Comparison of ENCODE assay signal across 2 cellular contexts in genomic region chr6:91534614-91535013, GRCh38.
TF ChIP-seq lines count a peak whose summit lies in the region.

No MANE protein-coding gene starts in this region.

TF ChIP-seq in IMR-90, 13 proteins besides CTCF, POLR2A, EP300 and RAD21 (continued from another document):
- TF ChIP-seq BHLHE40 (IDR thresholded peaks at IDR 0.05; ENCODE audit: low read depth, low read length) (no peak), USF2 (IDR thresholded peaks at IDR 0.05; ENCODE audit: low read depth, low read length) (no peak), CEBPB (IDR thresholded peaks at IDR 0.05; ENCODE audit: low read depth, low read length) (no peak), RCOR1 (IDR thresholded peaks at IDR 0.05; ENCODE audit: insufficient replicate concordance, low read length) (no peak), NFE2L2 (IDR thresholded peaks at IDR 0.05; ENCODE audit: low read depth, low read length) (no peak), MXI1 (IDR thresholded peaks at IDR 0.05; ENCODE audit: borderline replicate concordance, low read depth, low read length) (no peak), MAZ (IDR thresholded peaks at IDR 0.05; ENCODE audit: borderline replicate concordance, low read depth, low read length) (no peak), MAFK (IDR thresholded peaks at IDR 0.05; ENCODE audit: low read depth, low read length) (no peak), FOS (IDR thresholded peaks at IDR 0.05; ENCODE audit: low read depth, low read length) (no peak)

TF ChIP-seq in GM12878, 131 proteins besides CTCF, POLR2A, EP300 and RAD21 (continued from another document):
- no peak for TF ChIP-seq HSF1 (IDR thresholded peaks at IDR 0.05; ENCODE audit: low read depth, low read length)
- peak; percentile 27; the same call in 1 of the 2 replicates for TF ChIP-seq SMC3 (IDR thresholded peaks at IDR 0.05; ENCODE audit: borderline replicate concordance, low read length)
- no peak for TF ChIP-seq NFYA (IDR thresholded peaks at IDR 0.05; ENCODE audit: borderline replicate concordance, low read depth, low read length)
TF ChIP-seq in GM12878: peak in this region for 1.
